17 cellular contexts compared by ENCODE assay signal in genomic region chr5:122788996-122789395, GRCh38. TPM values are rescaled to one million over a fixed set of nuclear protein-coding genes. Genes with fewer than 3 reads are reported as not detected.
DNase-seq lines count a peak whose midpoint lies in the region; ATAC-seq and TF ChIP-seq lines count a peak whose summit lies in the region.
"Had no signal": no experiment of that assay in that cellular context is flagged by ENCODE, and none has a peak within 500 bp of the region (broad histone marks: within the 10 kb centered on the region; RNA-seq: fewer than 3 reads in every experiment).

No MANE protein-coding gene starts in this region.

- peaks cover 9% of the 10 kb centered on the region for H3K4me1 ChIP-seq in iPS-18a (ENCODE audit: control insufficient read depth, low read depth, low read length)
- no peaks in the 10 kb centered on the region for H3K4me1 ChIP-seq in neuronal stem cell (ENCODE audit: control insufficient read depth in 2 of 2, insufficient read depth in 1 of 2, low read depth in 1 of 2, low read length in 2 of 2)
- H3K4me1 ChIP-seq: BLaER1 had no signal

- no peak for TF ChIP-seq CTCF in GM20000 (IDR thresholded peaks at IDR 0.05; ENCODE audit: extremely low read depth, missing control alignments)

- no peak overlapping the region for H3K23ac ChIP-seq in neuronal stem cell (ENCODE audit: low read depth, low read length, poor library complexity)

- H3K36me3 ChIP-seq in iPS-18a (ENCODE audit: control insufficient read depth, low read depth, low read length) = no peaks in the 10 kb centered on the region
- H3K36me3 ChIP-seq in neuronal stem cell (replicated peaks in 1 of 2; ENCODE audit: control insufficient read depth in 2 of 2, insufficient read depth in 2 of 2, low read length in 2 of 2) = no peaks in the 10 kb centered on the region
- H3K36me3 ChIP-seq in H7 (replicated peaks; ENCODE audit: control insufficient read depth, insufficient read depth, low read length) = no peaks in the 10 kb centered on the region
- H3K36me3 ChIP-seq: HAP-1 had no signal

- H3K18ac ChIP-seq in neuronal stem cell (ENCODE audit: low read length) = no peak overlapping the region

- no peak overlapping the region for H2AK5ac ChIP-seq in neuronal stem cell (ENCODE audit: low read depth, low read length)

- H4K8ac ChIP-seq in neuronal stem cell (ENCODE audit: low read depth, low read length) = no peak overlapping the region

- no peak overlapping the region for H2BK120ac ChIP-seq in neuronal stem cell (ENCODE audit: low read depth, low read length)

- H3K9me3 ChIP-seq in iPS-18a (ENCODE audit: control insufficient read depth, low read depth, low read length) (no peaks in the 10 kb centered on the region), neuronal stem cell (replicated peaks in 1 of 2; ENCODE audit: control insufficient read depth in 2 of 2, insufficient read depth in 1 of 2, low read depth in 1 of 2, low read length in 2 of 2) (peaks cover 0 to 14% of the 10 kb centered on the region in 2 donors)

- H3K14ac ChIP-seq in neuronal stem cell (ENCODE audit: low read length) = no peak overlapping the region

- H3K27ac ChIP-seq in iPS-18a (ENCODE audit: low read length) (no peak overlapping the region), neuronal stem cell (replicated peaks; ENCODE audit: low read length) (no peak overlapping the region)
- H3K27ac ChIP-seq: BLaER1 had no signal

- H3K4me2 ChIP-seq in neuronal stem cell (ENCODE audit: insufficient read depth, low read length, poor library complexity, severe bottlenecking) = no peak overlapping the region
- H3K4me2 ChIP-seq: BLaER1 had no signal

- H4K91ac ChIP-seq in neuronal stem cell (ENCODE audit: low read depth, low read length, poor library complexity) = no peak overlapping the region

- H2BK15ac ChIP-seq in neuronal stem cell (ENCODE audit: low read length) = no peak overlapping the region

- H3K27me3 ChIP-seq in iPS-18a (ENCODE audit: control insufficient read depth, insufficient read depth, low read length) = no peaks in the 10 kb centered on the region
- H3K27me3 ChIP-seq in neuronal stem cell (ENCODE audit: control insufficient read depth in 3 of 3, insufficient read depth in 3 of 3, low read depth in 1 of 3, low read length in 3 of 3) = no peaks in the 10 kb centered on the region
- H3K27me3 ChIP-seq in H7 (ENCODE audit: control insufficient read depth, insufficient read depth, low read length) = no peaks in the 10 kb centered on the region
- H3K27me3 ChIP-seq: BLaER1 had no signal

- intact Hi-C loops in posterior cingulate gyrus (cut with DNase I) = no loop called here

- H3K4me3 ChIP-seq in iPS-18a (ENCODE audit: low read length) (no peak overlapping the region), neuronal stem cell (ENCODE audit: low read length in 2 of 2) (no peak overlapping the region), H7 (ENCODE audit: insufficient read depth, low read depth, low read length) (no peak overlapping the region)
- H3K4me3 ChIP-seq: BLaER1, HAP-1 had no signal

- DNase-seq in GM20000 (ENCODE audit: low spot score) (peak; percentile 19), neuronal stem cell (ENCODE audit: low spot score) (no peak), nucleus accumbens (lab: John Stamatoyannopoulos, UW) (no peak), posterior cingulate gyrus (no peak), H7 (no peak)
- DNase-seq: CD8-positive, alpha-beta memory T cell; KG1; MM.1S; NCI-H1105; NCI-H187 treated with DMSO at 0.1 percent for 48 hours; NCI-H2171 treated with DMSO at 0.1 percent for 48 hours; NCI-H774; T-cell had no signal

- H3K9ac ChIP-seq in iPS-18a (ENCODE audit: low read length) (peak overlapping the region; percentile 13), neuronal stem cell (ENCODE audit: low read depth, low read length, poor library complexity) (no peak overlapping the region)
- H3K9ac ChIP-seq: BLaER1 had no signal

- ATAC-seq in HG02870 (IDR thresholded peaks at IDR 0.05; ENCODE audit: unreplicated experiment) = peak; percentile 41
- ATAC-seq: T-cell had no signal

- no peak overlapping the region for H2BK5ac ChIP-seq in neuronal stem cell (ENCODE audit: low read length)

- peaks cover 2% of the 10 kb centered on the region for H3K79me1 ChIP-seq in neuronal stem cell (ENCODE audit: low read depth, low read length)

- no peak overlapping the region for H2BK12ac ChIP-seq in neuronal stem cell (ENCODE audit: low read length)

- H2AFZ ChIP-seq in neuronal stem cell (ENCODE audit: low read length) = no peak overlapping the region

- H3K4ac ChIP-seq in neuronal stem cell (ENCODE audit: low read length) = no peak overlapping the region

RNA-seq across cellular contexts. Expression of gene SNX2, which starts 14.1 kb away (rescaled TPM):
- polyA plus RNA-seq in neuronal stem cell (2013, experiment 1 of 2) = 59.1 TPM
- 57.9 TPM for polyA plus RNA-seq in neuronal stem cell (2013, experiment 2 of 2)
- total RNA-seq in H7 (2014; rRNA removed; shearing (Covaris generic)) = 68.2 and 79.3 TPM in 2 replicates

RNA-seq across cellular contexts. Expression of gene SNX24, which starts 56.4 kb away (rescaled TPM):
- polyA plus RNA-seq in neuronal stem cell (2013, experiment 1 of 2) = 6.3 TPM
- polyA plus RNA-seq in neuronal stem cell (2013, experiment 2 of 2) = 6.2 TPM
- 15.9 and 16.6 TPM in 2 replicates for total RNA-seq in H7 (2014; rRNA removed; shearing (Covaris generic))
